Comparison of ENCODE assay signal across 14 cellular contexts in the genomic region with DNA sequence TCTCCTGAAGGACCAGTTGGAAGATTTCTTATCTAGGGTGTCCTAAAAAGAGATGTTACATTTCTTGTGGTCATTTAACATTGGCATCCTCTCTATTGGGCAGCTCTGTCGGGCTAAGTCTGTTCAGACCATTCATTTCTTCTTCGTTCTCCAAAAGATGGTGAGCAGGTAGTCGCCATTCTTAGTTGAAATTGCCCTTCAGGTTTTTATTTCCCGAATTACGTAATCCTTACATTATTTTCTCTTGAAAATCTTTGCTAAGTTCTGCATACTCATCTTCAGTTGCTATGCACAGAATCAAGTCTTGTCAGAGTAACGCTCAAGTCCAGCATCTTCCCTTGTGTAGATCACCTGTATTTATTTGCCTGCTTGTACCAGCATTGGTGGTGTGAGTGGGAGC. TPM values are rescaled to one million over a fixed set of nuclear protein-coding genes. Genes with fewer than 3 reads are reported as not detected.
DNase-seq lines count a peak whose midpoint lies in the region; ATAC-seq, FAIRE-seq and TF ChIP-seq lines count a peak whose summit lies in the region.
"Had no signal": no experiment of that assay in that cellular context is flagged by ENCODE, and none has a peak within 500 bp of the region (broad histone marks: within the 10 kb centered on the region; RNA-seq: fewer than 3 reads in every experiment).

No MANE protein-coding gene starts in this region.

- H3K27ac ChIP-seq in GM12878 (ENCODE audit: control insufficient read depth, insufficient read depth) (peak overlapping the region; percentile 35; the same call in 1 of the 2 replicates), mesenchymal stem cell (ENCODE audit: low read length, poor library complexity, severe bottlenecking) (no peak overlapping the region), thyroid gland (peak overlapping the region in 2 of 3 donors; percentile 76 to 78)

- H2BK5ac ChIP-seq in mesenchymal stem cell (ENCODE audit: low read depth, low read length, poor library complexity, severe bottlenecking): no peak overlapping the region

- WGBS in GM12878 (ENCODE audit: insufficient coverage, insufficient replicate concordance, low lambda C conversion rate, missing lambda C conversion rate): 89% methylated on average over 6 of the region's 6 CpGs
- 99% methylated on average over 6 of the region's 6 CpGs for WGBS in mesenchymal stem cell
- 95 to 96% methylated on average over 6 of the region's 6 CpGs for WGBS in thyroid gland, 2 donors

- H3K9ac ChIP-seq in GM12878 (ENCODE audit: control insufficient read depth, insufficient read depth, low read length) (no peak overlapping the region), mesenchymal stem cell (ENCODE audit: low read length) (peak overlapping the region; percentile 73)

- peaks cover 2% of the 10 kb centered on the region for H4K20me1 ChIP-seq in GM12878 (ENCODE audit: control insufficient read depth, insufficient read depth)

- no peak overlapping the region for H3K4ac ChIP-seq in mesenchymal stem cell (ENCODE audit: low read depth in 1 of 2, low read length in 2 of 2)

- TF ChIP-seq POLR2A in GM12878 (IDR thresholded peaks at IDR 0.05; ENCODE audit: low read depth, low read length): no peak
- no peak for TF ChIP-seq POLR2A in thyroid gland (IDR thresholded peaks at IDR 0.05)

- FAIRE-seq in GM12878 (lab: Jason Lieb, UNC): no peak
- FAIRE-seq: G401.6 had no signal

- in situ Hi-C loops in GM12878 (cut with MboI) (no loop called here), GM13976 (cut with MboI; ENCODE audit: low sequenced_read_pairs, unreplicated experiment) (no loop called here)

- POLR2A ChIA-PET in GM12878 (lab: Charles Lee): no interaction called here

- TF ChIP-seq EP300 in GM12878 (IDR thresholded peaks at IDR 0.05; ENCODE audit: borderline replicate concordance in 1 of 2, control insufficient read depth in 1 of 2, low read depth in 2 of 2, low read length in 2 of 2): no peak

- no peak overlapping the region for H3K4me3 Mint-ChIP-seq in activated CD8-positive, alpha-beta memory T cell treated with anti-CD3 and anti-CD28 coated beads, Interleukin-2, amount 10 ng/mL, durations not matched to agents 7 days and 5 days

- no peak for DNase-seq in activated CD8-positive, alpha-beta memory T cell treated with anti-CD3 and anti-CD28 coated beads, Interleukin-2, amount 10 ng/mL, durations not matched to agents 7 days and 5 days
- DNase-seq in activated CD8-positive, alpha-beta memory T cell treated with anti-CD3 and anti-CD28 coated beads for 24 hours: no peak
- no peak for DNase-seq in GM12878 (ENCODE audit: low read depth, low spot score)
- DNase-seq in mesenchymal stem cell: no peak
- no peak for DNase-seq in thyroid gland
- no peak for DNase-seq in GM13976 (ENCODE audit: low spot score)
- DNase-seq in NAMALWA (ENCODE audit: low spot score): no peak
- DNase-seq: activated CD8-positive, alpha-beta memory T cell treated with anti-CD3 and anti-CD28 coated beads, Interleukin-2, amount 50 U/mL, for 48 hours; cortex of kidney; MV-4-11; NCI-H526 treated with DMSO at 0.1 percent for 48 hours; T-helper 1 cell had no signal

- H2BK15ac ChIP-seq in mesenchymal stem cell (ENCODE audit: low read depth, poor library complexity, severe bottlenecking): no peak overlapping the region

- no peak for TF ChIP-seq RAD21 in GM12878 (IDR thresholded peaks at IDR 0.05; ENCODE audit: insufficient read depth, low read depth, low read length)

- H2BK12ac ChIP-seq in mesenchymal stem cell (ENCODE audit: low read length in 2 of 2): peak overlapping the region in 1 of 2 experiments; percentile 5

- no peaks in the 10 kb centered on the region for H3K79me1 ChIP-seq in mesenchymal stem cell (replicated peaks; ENCODE audit: low read length, poor library complexity, severe bottlenecking)

- peak overlapping the region; percentile 81 for H3K27ac Mint-ChIP-seq in activated CD8-positive, alpha-beta memory T cell treated with anti-CD3 and anti-CD28 coated beads, Interleukin-2, amount 10 ng/mL, durations not matched to agents 7 days and 5 days

- H3K14ac ChIP-seq in mesenchymal stem cell (ENCODE audit: low read length in 2 of 2): no peak overlapping the region

- H3K27me3 ChIP-seq in GM12878 (replicated peaks in 1 of 2; ENCODE audit: control insufficient read depth in 2 of 2, insufficient read depth in 2 of 2, low read length in 1 of 2) (no peaks in the 10 kb centered on the region), mesenchymal stem cell (ENCODE audit: control insufficient read depth in 1 of 2, insufficient read depth in 1 of 2, low read length in 2 of 2) (no peaks in the 10 kb centered on the region), thyroid gland (no peaks in the 10 kb centered on the region)

- H3K4me1 Mint-ChIP-seq in activated CD8-positive, alpha-beta memory T cell treated with anti-CD3 and anti-CD28 coated beads, Interleukin-2, amount 10 ng/mL, durations not matched to agents 7 days and 5 days: peaks cover 41% of the 10 kb centered on the region

- H3K9me3 Mint-ChIP-seq in activated CD8-positive, alpha-beta memory T cell treated with anti-CD3 and anti-CD28 coated beads, Interleukin-2, amount 10 ng/mL, durations not matched to agents 7 days and 5 days (ENCODE audit: low read depth): no peaks in the 10 kb centered on the region

- no peaks in the 10 kb centered on the region for H3K27me3 Mint-ChIP-seq in activated CD8-positive, alpha-beta memory T cell treated with anti-CD3 and anti-CD28 coated beads, Interleukin-2, amount 10 ng/mL, durations not matched to agents 7 days and 5 days

- H3K4me2 ChIP-seq in GM12878 (ENCODE audit: control insufficient read depth, insufficient read depth) (peak overlapping the region; percentile 51; the same call in 1 of the 2 replicates), mesenchymal stem cell (ENCODE audit: low read length, poor library complexity, severe bottlenecking) (no peak overlapping the region)

- H3K36me3 ChIP-seq in GM12878 (ENCODE audit: control insufficient read depth in 2 of 2, insufficient read depth in 2 of 2, low read length in 1 of 2) (peaks cover 16 to 24% of the 10 kb centered on the region in 2 experiments), mesenchymal stem cell (ENCODE audit: control insufficient read depth in 1 of 2, insufficient read depth in 2 of 2, low read depth in 1 of 2, low read length in 2 of 2) (peaks cover 47% of the 10 kb centered on the region in 2 experiments), thyroid gland (peaks cover 4 to 5% of the 10 kb centered on the region in 2 donors)

- H3K79me2 ChIP-seq in GM12878 (ENCODE audit: control insufficient read depth, insufficient read depth, low read length): peaks cover 55% of the 10 kb centered on the region

- no TSS peak for BruUV-seq in GM12878 (replicated peaks; lab: Mats Ljungman, UMichigan)

- peaks cover 19% of the 10 kb centered on the region for H3K4me1 ChIP-seq in GM12878 (ENCODE audit: control insufficient read depth, insufficient read depth, low read length)
- H3K4me1 ChIP-seq in mesenchymal stem cell (ENCODE audit: control insufficient read depth, insufficient read depth, low read depth, low read length): peaks cover 21% of the 10 kb centered on the region
- peaks cover 29 to 56% of the 10 kb centered on the region in 2 donors for H3K4me1 ChIP-seq in thyroid gland

- RAD21 ChIA-PET in GM12878 (lab: Charles Lee; ENCODE audit: unreplicated experiment): no interaction called here

- H2AFZ ChIP-seq in GM12878 (ENCODE audit: control insufficient read depth, low read depth, low read length) (no peak overlapping the region), mesenchymal stem cell (ENCODE audit: low read depth, low read length) (no peak overlapping the region)

- peaks cover 34% of the 10 kb centered on the region for H3K36me3 Mint-ChIP-seq in activated CD8-positive, alpha-beta memory T cell treated with anti-CD3 and anti-CD28 coated beads, Interleukin-2, amount 10 ng/mL, durations not matched to agents 7 days and 5 days

- peak overlapping the region in 1 of 2 experiments; percentile 39 for H3K18ac ChIP-seq in mesenchymal stem cell (ENCODE audit: low read depth in 1 of 2, low read length in 2 of 2)

- H4K8ac ChIP-seq in mesenchymal stem cell (ENCODE audit: low read length): no peak overlapping the region

- ATAC-seq in activated CD8-positive, alpha-beta memory T cell treated with anti-CD3 and anti-CD28 coated beads, Interleukin-2, amount 10 ng/mL, durations not matched to agents 7 days and 5 days: no peak
- ATAC-seq in GM12878 (no peak), HG03045 (IDR thresholded peaks at IDR 0.05; ENCODE audit: unreplicated experiment) (no peak)

- CTCF ChIA-PET in activated CD8-positive, alpha-beta memory T cell treated with anti-CD3 and anti-CD28 coated beads, Interleukin-2, amount 10 ng/mL, durations not matched to agents 7 days and 5 days (lab: Charles Lee): no interaction called here
- CTCF ChIA-PET in GM12878 (lab: Yijun Ruan, JAX): no interaction called here

- TF ChIP-seq CTCF in GM12878 (IDR thresholded peaks at IDR 0.05 in 2 of 3, conservative IDR thresholded peaks at IDR 0.05 in 1 of 3; ENCODE audit: control insufficient read depth in 2 of 3, extremely low read depth in 1 of 3, insufficient read depth in 1 of 3, low read depth in 3 of 3, low read length in 3 of 3) (no peak), thyroid gland (IDR thresholded peaks at IDR 0.05) (no peak), GM13976 (IDR thresholded peaks at IDR 0.05; ENCODE audit: borderline replicate concordance, control extremely low read depth, extremely low read depth, insufficient read depth, missing control alignments) (no peak)

- SMC1A ChIA-PET in GM12878 (lab: Charles Lee; ENCODE audit: uncharacterized antibody, unreplicated experiment): no interaction called here

- intact Hi-C loops in GM12878 (cut with micrococcal nuclease; ENCODE audit: unreplicated experiment): no loop called here
- intact Hi-C loops in thyroid gland (cut with DNase I): no loop called here

- no peak overlapping the region for H3K23ac ChIP-seq in mesenchymal stem cell (ENCODE audit: low read length in 2 of 2)

- H2BK120ac ChIP-seq in mesenchymal stem cell (ENCODE audit: low read depth, low read length): no peak overlapping the region

- H3K4me3 ChIP-seq in GM12878: no peak overlapping the region
- H3K4me3 ChIP-seq in mesenchymal stem cell (ENCODE audit: insufficient read depth in 1 of 2, low read depth in 1 of 2, low read length in 2 of 2): no peak overlapping the region
- H3K4me3 ChIP-seq in thyroid gland (replicated peaks in 1 of 3): no peak overlapping the region

- H3K9me3 ChIP-seq in GM12878 (replicated peaks; ENCODE audit: control insufficient read depth, insufficient read depth, low read length) (no peaks in the 10 kb centered on the region), mesenchymal stem cell (ENCODE audit: control insufficient read depth, low read length) (no peaks in the 10 kb centered on the region), thyroid gland (no peaks in the 10 kb centered on the region)

- H4K91ac ChIP-seq in mesenchymal stem cell (ENCODE audit: low read length): no peak overlapping the region

- H2AK5ac ChIP-seq in mesenchymal stem cell (ENCODE audit: low read length, severe bottlenecking): no peak overlapping the region

RNA-seq across cellular contexts. Expression of a gene that starts 19.8 kb away (rescaled TPM):
- 100 to 1,000 TPM; 157 to 174 TPM for total RNA-seq in activated CD8-positive, alpha-beta memory T cell treated with anti-CD3 and anti-CD28 coated beads, Interleukin-2, amount 10 ng/mL, durations not matched to agents 7 days and 5 days
- 40.3 and 46.2 TPM in 2 replicates for total RNA-seq in GM12878 (2013; cell fraction: nucleolus; rRNA removed)
- 56.1 and 72.7 TPM in 2 replicates for total RNA-seq in GM12878 (2014; rRNA removed)
- 78.6 and 86.2 TPM in 2 replicates for total RNA-seq in GM12878 (2014; rRNA removed; fragmentation: Illumina TruSeq; extraction: Trizol)
- 182 and 198 TPM in 2 replicates for total RNA-seq in GM12878 (2021)
- polyA plus RNA-seq in GM12878 (2011; ENCODE audit: low read depth): 52.0 TPM
- polyA plus RNA-seq in GM12878 (2011; rRNA removed): 198 and 244 TPM in 2 replicates
- polyA plus RNA-seq in GM12878 (2011; cell fraction: cytosol; rRNA removed): 164 and 177 TPM in 2 replicates
- polyA plus RNA-seq in GM12878 (2011; cell fraction: nucleus; rRNA removed): 88.5 and 98.3 TPM in 2 replicates
- 106 and 124 TPM in 2 replicates for polyA plus RNA-seq in GM12878 (2012)
- polyA plus RNA-seq in GM12878 (2014; fragmentation: Illumina TruSeq; extraction: Trizol): 158 and 160 TPM in 2 replicates
- polyA plus RNA-seq in GM12878 (2014; fragmentation: Nextera tagmentation; extraction: Ambion mirVana): 100 to 1,000 TPM in 1 of 2 experiments, 10 to 100 TPM in 1; 59.5 to 189 TPM
- 148 and 172 TPM in 2 replicates for polyA plus RNA-seq in GM12878 (2014; rRNA removed)
- polyA plus RNA-seq in GM12878 (2016; fragmentation: Nextera tagmentation; extraction: Ambion mirVana): 100 to 1,000 TPM in 1 of 2 experiments, 10 to 100 TPM in 1; 34.2 to 356 TPM
- 154 and 200 TPM in 2 replicates for polyA minus RNA-seq in GM12878 (2011; rRNA and poly(A)+ RNA removed)
- 44.1 and 56.1 TPM in 2 replicates for polyA minus RNA-seq in GM12878 (2011; cell fraction: cytosol; rRNA and poly(A)+ RNA removed)
- 17.7 and 36.4 TPM in 2 replicates for polyA minus RNA-seq in GM12878 (2011; cell fraction: nucleus; rRNA and poly(A)+ RNA removed)
- polyA plus RNA-seq in mesenchymal stem cell (2013, experiment 1 of 2): 362 TPM
- 378 TPM for polyA plus RNA-seq in mesenchymal stem cell (2013, experiment 2 of 2)
- total RNA-seq in thyroid gland: 100 to 1,000 TPM; 141 to 284 (median 180) TPM

RNA-seq across cellular contexts. Expression of a gene that starts 45.3 kb away (rescaled TPM):
- 10 to 100 TPM in 1 of 2 experiments, 1 to 10 TPM in 1; 9.9 to 10.7 TPM for total RNA-seq in activated CD8-positive, alpha-beta memory T cell treated with anti-CD3 and anti-CD28 coated beads, Interleukin-2, amount 10 ng/mL, durations not matched to agents 7 days and 5 days
- total RNA-seq in GM12878 (2013; cell fraction: nucleolus; rRNA removed): 3.9 and 7.7 TPM in 2 replicates
- 12.0 and 14.3 TPM in 2 replicates for total RNA-seq in GM12878 (2014; rRNA removed)
- 9.7 and 10.4 TPM in 2 replicates for total RNA-seq in GM12878 (2014; rRNA removed; fragmentation: Illumina TruSeq; extraction: Trizol)
- total RNA-seq in GM12878 (2021): 13.1 and 14.7 TPM in 2 replicates
- 24.1 TPM for polyA plus RNA-seq in GM12878 (2011; ENCODE audit: low read depth)
- 12.3 and 15.5 TPM in 2 replicates for polyA plus RNA-seq in GM12878 (2011; rRNA removed)
- 10.1 and 18.2 TPM in 2 replicates for polyA plus RNA-seq in GM12878 (2011; cell fraction: cytosol; rRNA removed)
- polyA plus RNA-seq in GM12878 (2011; cell fraction: nucleus; rRNA removed): 4.2 and 4.6 TPM in 2 replicates
- polyA plus RNA-seq in GM12878 (2012): 7.6 and 10.9 TPM in 2 replicates
- polyA plus RNA-seq in GM12878 (2014; fragmentation: Illumina TruSeq; extraction: Trizol): 9.8 and 11.6 TPM in 2 replicates
- 1 to 10 TPM; 1.4 to 3.3 TPM for polyA plus RNA-seq in GM12878 (2014; fragmentation: Nextera tagmentation; extraction: Ambion mirVana)
- polyA plus RNA-seq in GM12878 (2014; rRNA removed): 9.4 and 9.5 TPM in 2 replicates
- 10 to 100 TPM; 10.9 to 13.8 TPM for polyA plus RNA-seq in GM12878 (2016; fragmentation: Nextera tagmentation; extraction: Ambion mirVana)
- 9.7 and 10.1 TPM in 2 replicates for polyA minus RNA-seq in GM12878 (2011; rRNA and poly(A)+ RNA removed)
- polyA minus RNA-seq in GM12878 (2011; cell fraction: cytosol; rRNA and poly(A)+ RNA removed): 5.1 and 6.8 TPM in 2 replicates
- 3.1 and 12.0 TPM in 2 replicates for polyA minus RNA-seq in GM12878 (2011; cell fraction: nucleus; rRNA and poly(A)+ RNA removed)
- 14.7 TPM for polyA plus RNA-seq in mesenchymal stem cell (2013, experiment 1 of 2)
- 14.3 TPM for polyA plus RNA-seq in mesenchymal stem cell (2013, experiment 2 of 2)
- 10 to 100 TPM; 14.3 to 26.6 (median 20.8) TPM for total RNA-seq in thyroid gland

RNA-seq across cellular contexts. Expression of a gene that starts 53.6 kb away (rescaled TPM):
- total RNA-seq in activated CD8-positive, alpha-beta memory T cell treated with anti-CD3 and anti-CD28 coated beads, Interleukin-2, amount 10 ng/mL, durations not matched to agents 7 days and 5 days: 10 to 100 TPM; 21.6 to 22.2 TPM
- 35.2 and 40.8 TPM in 2 replicates for total RNA-seq in GM12878 (2013; cell fraction: nucleolus; rRNA removed)
- 7.4 and 9.5 TPM in 2 replicates for total RNA-seq in GM12878 (2014; rRNA removed)
- total RNA-seq in GM12878 (2014; rRNA removed; fragmentation: Illumina TruSeq; extraction: Trizol): 5.7 and 5.9 TPM in 2 replicates
- total RNA-seq in GM12878 (2021): 12.4 and 13.3 TPM in 2 replicates
- polyA plus RNA-seq in GM12878 (2011; ENCODE audit: low read depth): 6.4 TPM
- 5.1 and 12.8 TPM in 2 replicates for polyA plus RNA-seq in GM12878 (2011; rRNA removed)
- polyA plus RNA-seq in GM12878 (2011; cell fraction: cytosol; rRNA removed): 11.0 and 14.7 TPM in 2 replicates
- 20.0 and 24.0 TPM in 2 replicates for polyA plus RNA-seq in GM12878 (2011; cell fraction: nucleus; rRNA removed)
- polyA plus RNA-seq in GM12878 (2012): 5.2 and 6.5 TPM in 2 replicates
- 2.7 and 6.2 TPM in 2 replicates for polyA plus RNA-seq in GM12878 (2014; fragmentation: Illumina TruSeq; extraction: Trizol)
- 1 to 10 TPM; 1.2 to 2.4 TPM for polyA plus RNA-seq in GM12878 (2014; fragmentation: Nextera tagmentation; extraction: Ambion mirVana)
- 10.5 and 10.8 TPM in 2 replicates for polyA plus RNA-seq in GM12878 (2014; rRNA removed)
- polyA plus RNA-seq in GM12878 (2016; fragmentation: Nextera tagmentation; extraction: Ambion mirVana): 10 to 100 TPM; 10.6 to 11.0 TPM
- 17.5 and 30.1 TPM in 2 replicates for polyA minus RNA-seq in GM12878 (2011; rRNA and poly(A)+ RNA removed)
- 6.5 and 11.4 TPM in 2 replicates for polyA minus RNA-seq in GM12878 (2011; cell fraction: cytosol; rRNA and poly(A)+ RNA removed)
- 13.7 and 21.4 TPM in 2 replicates for polyA minus RNA-seq in GM12878 (2011; cell fraction: nucleus; rRNA and poly(A)+ RNA removed)
- 6.1 TPM for polyA plus RNA-seq in mesenchymal stem cell (2013, experiment 1 of 2)
- polyA plus RNA-seq in mesenchymal stem cell (2013, experiment 2 of 2): 6.4 TPM
- total RNA-seq in thyroid gland: 10 to 100 TPM; 14.1 to 18.4 (median 16.2) TPM
